In genomic region chr11:131370901-131371790, GRCh38 we compare ENCODE assay signal across 15 cellular contexts. TPM values are rescaled to one million over a fixed set of nuclear protein-coding genes. Genes with fewer than 3 reads are reported as not detected.
DNase-seq lines count a peak whose midpoint lies in the region; ATAC-seq and TF ChIP-seq lines count a peak whose summit lies in the region.
"Had no signal": no experiment of that assay in that cellular context is flagged by ENCODE, and none has a peak within 500 bp of the region (broad histone marks: within the 10 kb centered on the region; RNA-seq: fewer than 3 reads in every experiment).

No MANE protein-coding gene starts in this region.

- H3K9me3 ChIP-seq in Loucy (ENCODE audit: insufficient read depth, low read depth, low read length) (no peaks in the 10 kb centered on the region), stomach (no peaks in the 10 kb centered on the region)

- no peaks in the 10 kb centered on the region for H3K9me2 ChIP-seq in Loucy (replicated peaks; ENCODE audit: low read depth, low read length)

- 9 to 13% (median 11%) methylated on average over 26 of the region's 26 CpGs for WGBS in stomach, 5 donors

- TF ChIP-seq CTCF in Loucy (conservative IDR thresholded peaks at IDR 0.05; ENCODE audit: low read length) (no peak), astrocyte of the cerebellum (IDR thresholded peaks at IDR 0.05; ENCODE audit: low read depth, low read length, missing control alignments) (no peak), stomach (IDR thresholded peaks at IDR 0.05) (no peak)

- in situ Hi-C loops in astrocyte of the cerebellum (cut with HindIII; ENCODE audit: low sequenced_read_pairs): no loop called here

- H4K20me1 ChIP-seq in Loucy (ENCODE audit: insufficient read depth, low read length, poor library complexity, severe bottlenecking): no peaks in the 10 kb centered on the region

- H3K9ac ChIP-seq in Loucy (ENCODE audit: low read depth, low read length, poor library complexity, severe bottlenecking): no peak overlapping the region

- peak overlapping the region; percentile 52 for H3K4me2 ChIP-seq in Loucy (ENCODE audit: low read depth, low read length, poor library complexity, severe bottlenecking)

- H3K4me1 ChIP-seq in Loucy (ENCODE audit: insufficient read depth, low read length, poor library complexity, severe bottlenecking) (no peaks in the 10 kb centered on the region), stomach (peaks cover 0 to 19% (median 13%) of the 10 kb centered on the region in 4 donors)

- no peak for TF ChIP-seq EP300 in stomach (IDR thresholded peaks at IDR 0.05)

- intact Hi-C loops in stomach (cut with DNase I; ENCODE audit: low total_unique reads): no loop called here

- no peak for DNase-seq in astrocyte of the cerebellum (ENCODE audit: low read depth)
- DNase-seq in left kidney (ENCODE audit: low read depth, low spot score): peak; percentile 15
- DNase-seq in stomach: no peak
- no peak for DNase-seq in activated CD4-positive, alpha-beta T cell treated with anti-CD3 and anti-CD28 coated beads, Interleukin-2, amount 50 U/mL, for 4 hours
- no peak for DNase-seq in NK-92 treated with Interleukin-12 subunit alpha and Interleukin-12 subunit beta, amount 100 ng/mL, for 24 hours (lab: John Stamatoyannopoulos, UW)
- DNase-seq in HT-29 (ENCODE audit: low spot score): no peak
- DNase-seq: activated CD4-positive, alpha-beta T cell treated with anti-CD3 and anti-CD28 coated beads, Interleukin-2, amount 50 U/mL, for 1 hour; erythroblast; GDM1; KG1; NCI-H187 treated with DMSO at 0.1 percent for 48 hours; OCI-M1 had no signal

- no peaks in the 10 kb centered on the region for H3F3A ChIP-seq in Loucy (ENCODE audit: low read depth)

- peaks cover 14% of the 10 kb centered on the region for H3K27me3 ChIP-seq in Loucy (ENCODE audit: insufficient read depth, low read length, poor library complexity, severe bottlenecking)
- peaks cover 0 to 56% (median 33%) of the 10 kb centered on the region in 3 donors for H3K27me3 ChIP-seq in stomach

- H3K4me3 ChIP-seq in Loucy (ENCODE audit: low read length, poor library complexity, severe bottlenecking): peak overlapping the region; percentile 2
- H3K4me3 ChIP-seq in astrocyte of the cerebellum (ENCODE audit: low read depth, low read length): peak overlapping the region; percentile 31
- peak overlapping the region; percentile 7 to 28 (median 24) for H3K4me3 ChIP-seq in stomach

- no peak overlapping the region for H3K27ac ChIP-seq in stomach
- H3K27ac ChIP-seq: C4-2B had no signal

- no peak for ATAC-seq in GM19351 (IDR thresholded peaks at IDR 0.05; ENCODE audit: unreplicated experiment)

- no peak for TF ChIP-seq POLR2A in stomach (IDR thresholded peaks at IDR 0.05)

- peak overlapping the region; percentile 16; the same call in 1 of the 2 replicates for H2AFZ ChIP-seq in Loucy (ENCODE audit: low read length)

- H3K36me3 ChIP-seq in Loucy (ENCODE audit: insufficient read depth, low read length) (no peaks in the 10 kb centered on the region), stomach (no peaks in the 10 kb centered on the region)

- no peaks in the 10 kb centered on the region for H3K79me2 ChIP-seq in Loucy (ENCODE audit: insufficient read depth, low read length)

RNA-seq across cellular contexts. Expression of gene NTM, which starts 0.7 kb away (rescaled TPM):
- total RNA-seq in stomach: 1 to 10 TPM in 2 of 5 donors, not detected in 3; 1.3 to 8.4 TPM
- polyA plus RNA-seq in stomach: 1 to 10 TPM in 1 of 3 donors, under 1 TPM in 2; 0.50 to 2.9 (median 0.70) TPM
- not detected in 2 replicates for total RNA-seq in HT-29 (2014; rRNA removed; shearing (Covaris generic))
